Comparison of ENCODE assay signal across 14 cellular contexts in the genomic region with DNA sequence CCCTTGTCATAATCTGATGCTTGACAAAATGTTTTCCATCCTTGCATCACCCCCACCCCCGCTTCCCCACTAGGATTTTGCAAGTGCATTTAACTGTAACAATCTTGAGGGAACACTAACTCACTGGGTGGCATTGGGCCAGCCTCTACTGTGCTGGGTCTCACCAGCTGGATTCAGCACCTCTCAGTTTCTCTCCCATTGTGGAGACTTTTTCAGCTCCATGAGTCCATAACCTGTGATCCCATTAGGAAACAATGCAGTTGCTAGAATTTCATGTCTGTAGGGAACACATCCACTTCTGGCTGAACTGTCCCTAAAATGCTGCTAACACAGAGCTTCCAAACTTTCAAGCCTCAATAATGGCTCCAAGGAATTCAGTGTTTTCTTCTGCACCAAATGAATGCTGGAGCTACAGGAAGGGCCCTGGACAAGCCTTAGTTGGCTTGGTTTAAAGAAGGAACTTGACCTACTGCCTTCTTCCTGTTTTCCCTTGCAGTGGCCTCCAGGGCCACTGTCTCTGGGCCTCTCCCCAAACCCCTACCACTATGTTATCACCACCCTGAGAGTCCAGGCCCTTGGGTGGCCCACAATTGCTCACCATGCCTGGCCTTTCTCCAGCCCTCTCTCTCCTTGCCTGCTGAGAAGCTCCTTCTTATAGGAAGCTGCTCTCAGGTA. TPM values are rescaled to one million over a fixed set of nuclear protein-coding genes. Genes with fewer than 3 reads are reported as not detected.
A peak's percentile ranks its signal among the peaks of the same experiment; 100 is the strongest.
DNase-seq lines count a peak whose midpoint lies in the region; ATAC-seq lines count a peak whose summit lies in the region.
"Had no signal": no experiment of that assay in that cellular context is flagged by ENCODE, and none has a peak within 500 bp of the region (broad histone marks: within the 10 kb centered on the region; RNA-seq: fewer than 3 reads in every experiment).

No MANE protein-coding gene starts in this region.

- H3K27ac ChIP-seq in BLaER1 treated with 17β-estradiol and CSF1 and Interleukin-3, amounts not matched to agents 10 nM and 100 nM, result peak overlapping the region in 2 of 11 experiments; percentile 7 to 25; a peak in 3 of 22 replicates
- H3K27ac ChIP-seq: VCaP had no signal

- DNase-seq in OCI-M1 (lab: John Stamatoyannopoulos, UW) (peak; percentile 47), Right ventricle myocardium superior (peak; percentile 76), posterior vena cava (ENCODE audit: low spot score) (peak; percentile 93), G401 (ENCODE audit: low spot score) (no peak)
- no peak for DNase-seq in activated T-helper 1 cell treated with anti-CD3 and anti-CD28 coated beads, Interleukin-12 subunit alpha, Interleukin-12 subunit beta, Interleukin-2, Interleukin-4 antibody, amounts not matched to agents 30 ng/mL and 10 ng/mL and 1 ng/mL, durations not matched to agents 14 hours and 24 hours and 36 hours (ENCODE audit: low spot score)
- DNase-seq: activated naive CD4-positive, alpha-beta T cell; NCI-H2029; NCI-H82; SHP77 treated with DMSO at 0.1 percent for 48 hours had no signal

- H4K20me1 ChIP-seq in BLaER1 treated with 17β-estradiol and CSF1 and Interleukin-3, amounts not matched to agents 10 nM and 100 nM, result no peaks in the 10 kb centered on the region

- H3K9me3 ChIP-seq in BLaER1 treated with 17β-estradiol and CSF1 and Interleukin-3, amounts not matched to agents 10 nM and 100 nM (replicated peaks in 1 of 11), result no peaks in the 10 kb centered on the region
- H3K9me3 ChIP-seq: breast epithelium had no signal

- H3K4me1 ChIP-seq in BLaER1 treated with 17β-estradiol and CSF1 and Interleukin-3, amounts not matched to agents 10 nM and 100 nM, result peaks cover 0 to 24% (median 11%) of the 10 kb centered on the region in 10 experiments; a peak in 14 of 20 replicates
- H3K4me1 ChIP-seq: breast epithelium had no signal

- H3K4me2 ChIP-seq in BLaER1 treated with 17β-estradiol and CSF1 and Interleukin-3, amounts not matched to agents 10 nM and 100 nM, result peak overlapping the region in 8 of 11 experiments; percentile 11 to 72 (median 42); a peak in 16 of 22 replicates

- H3K4me3 ChIP-seq in BLaER1 treated with 17β-estradiol and CSF1 and Interleukin-3, amounts not matched to agents 10 nM and 100 nM, result no peak overlapping the region
- H3K4me3 ChIP-seq: breast epithelium had no signal

- H3K27me3 ChIP-seq in BLaER1 treated with 17β-estradiol and CSF1 and Interleukin-3, amounts not matched to agents 10 nM and 100 nM, result no peaks in the 10 kb centered on the region
- H3K27me3 ChIP-seq: breast epithelium had no signal

- H3K36me3 Mint-ChIP-seq in activated T-helper 1 cell treated with anti-CD3 and anti-CD28 coated beads, Interleukin-12 subunit alpha, Interleukin-12 subunit beta, Interleukin-2, Interleukin-4 antibody, amounts not matched to agents 30 ng/mL and 10 ng/mL and 1 ng/mL, durations not matched to agents 14 hours and 24 hours and 36 hours (ENCODE audit: low read depth), result no peaks in the 10 kb centered on the region

- H3K36me3 ChIP-seq in BLaER1 treated with 17β-estradiol and CSF1 and Interleukin-3, amounts not matched to agents 10 nM and 100 nM, result no peaks in the 10 kb centered on the region
- H3K36me3 ChIP-seq: breast epithelium had no signal

- in situ Hi-C loops in G401 (cut with HindIII; ENCODE audit: low sequenced_read_pairs), result no loop called here

- peaks cover 5% of the 10 kb centered on the region for H3K27me3 Mint-ChIP-seq in activated T-helper 1 cell treated with anti-CD3 and anti-CD28 coated beads, Interleukin-12 subunit alpha, Interleukin-12 subunit beta, Interleukin-2, Interleukin-4 antibody, amounts not matched to agents 30 ng/mL and 10 ng/mL and 1 ng/mL, durations not matched to agents 14 hours and 24 hours and 36 hours (ENCODE audit: insufficient read depth)

- H3K4me3 Mint-ChIP-seq in activated T-helper 1 cell treated with anti-CD3 and anti-CD28 coated beads, Interleukin-12 subunit alpha, Interleukin-12 subunit beta, Interleukin-2, Interleukin-4 antibody, amounts not matched to agents 30 ng/mL and 10 ng/mL and 1 ng/mL, durations not matched to agents 14 hours and 24 hours and 36 hours, result no peak overlapping the region

- H3K4me1 Mint-ChIP-seq in activated T-helper 1 cell treated with anti-CD3 and anti-CD28 coated beads, Interleukin-12 subunit alpha, Interleukin-12 subunit beta, Interleukin-2, Interleukin-4 antibody, amounts not matched to agents 30 ng/mL and 10 ng/mL and 1 ng/mL, durations not matched to agents 14 hours and 24 hours and 36 hours (ENCODE audit: low read depth), result no peaks in the 10 kb centered on the region

- intact Hi-C loops in Right ventricle myocardium superior (cut with DNase I) (no loop called here), posterior vena cava (cut with DNase I) (no loop called here)
- intact Hi-C loops in activated T-helper 1 cell treated with anti-CD3 and anti-CD28 coated beads, Interleukin-12 subunit alpha, Interleukin-12 subunit beta, Interleukin-2, Interleukin-4 antibody, amounts not matched to agents 30 ng/mL and 10 ng/mL and 1 ng/mL, durations not matched to agents 14 hours and 24 hours and 36 hours (cut with micrococcal nuclease), result no loop called here

- peak; percentile 83 for ATAC-seq in Right ventricle myocardium superior (ENCODE audit: poor library complexity)
- no peak for ATAC-seq in HG03342 (IDR thresholded peaks at IDR 0.05; ENCODE audit: unreplicated experiment)
- ATAC-seq in HG03045 (IDR thresholded peaks at IDR 0.05; ENCODE audit: unreplicated experiment), result no peak

- H3K9ac ChIP-seq in BLaER1 treated with 17β-estradiol and CSF1 and Interleukin-3, amounts not matched to agents 10 nM and 100 nM, result no peak overlapping the region

- H3K9me3 Mint-ChIP-seq in activated T-helper 1 cell treated with anti-CD3 and anti-CD28 coated beads, Interleukin-12 subunit alpha, Interleukin-12 subunit beta, Interleukin-2, Interleukin-4 antibody, amounts not matched to agents 30 ng/mL and 10 ng/mL and 1 ng/mL, durations not matched to agents 14 hours and 24 hours and 36 hours, result no peaks in the 10 kb centered on the region

- H3K27ac Mint-ChIP-seq in activated T-helper 1 cell treated with anti-CD3 and anti-CD28 coated beads, Interleukin-12 subunit alpha, Interleukin-12 subunit beta, Interleukin-2, Interleukin-4 antibody, amounts not matched to agents 30 ng/mL and 10 ng/mL and 1 ng/mL, durations not matched to agents 14 hours and 24 hours and 36 hours, result no peak overlapping the region

RNA-seq across cellular contexts. Expression of gene CYP19A1, which starts 15.6 kb away (rescaled TPM):
- total RNA-seq in Right ventricle myocardium superior (0.19 TPM), posterior vena cava (1 to 10 TPM; 1.8 to 2.7 TPM)
- 0.23 and 0.24 TPM in 2 replicates for total RNA-seq in activated T-helper 1 cell treated with anti-CD3 and anti-CD28 coated beads, Interleukin-12 subunit alpha, Interleukin-12 subunit beta, Interleukin-2, Interleukin-4 antibody, amounts not matched to agents 30 ng/mL and 10 ng/mL and 1 ng/mL, durations not matched to agents 14 hours and 24 hours and 36 hours
- total RNA-seq in G401 (2014; rRNA removed; shearing (Covaris generic)), result not detected in 2 replicates

RNA-seq across cellular contexts. Expression of gene GLDN, which starts 18.7 kb away (rescaled TPM):
- total RNA-seq in Right ventricle myocardium superior (9.1 TPM), posterior vena cava (10 to 100 TPM in 1 of 2 donors, 1 to 10 TPM in 1; 8.1 to 10.1 TPM)
- total RNA-seq in activated T-helper 1 cell treated with anti-CD3 and anti-CD28 coated beads, Interleukin-12 subunit alpha, Interleukin-12 subunit beta, Interleukin-2, Interleukin-4 antibody, amounts not matched to agents 30 ng/mL and 10 ng/mL and 1 ng/mL, durations not matched to agents 14 hours and 24 hours and 36 hours, result 0.15 TPM in 1 of 2 replicates, not detected in the other
- not detected in 2 replicates for total RNA-seq in G401 (2014; rRNA removed; shearing (Covaris generic))

Comparison
In these comparisons a context has a peak if more than half of its experiments do, and no peak if none do; other contexts are left out.
1. DNase-seq: peak in OCI-M1 (single experiment), Right ventricle myocardium superior (single experiment) and posterior vena cava (single experiment); none in activated T-helper 1 cell treated with anti-CD3 and anti-CD28 coated beads, Interleukin-12 subunit alpha, Interleukin-12 subunit beta, Interleukin-2, Interleukin-4 antibody, amounts not matched to agents 30 ng/mL and 10 ng/mL and 1 ng/mL, durations not matched to agents 14 hours and 24 hours and 36 hours (single experiment) and G401 (single experiment).